20 cellular contexts compared by ENCODE assay signal in the genomic region with DNA sequence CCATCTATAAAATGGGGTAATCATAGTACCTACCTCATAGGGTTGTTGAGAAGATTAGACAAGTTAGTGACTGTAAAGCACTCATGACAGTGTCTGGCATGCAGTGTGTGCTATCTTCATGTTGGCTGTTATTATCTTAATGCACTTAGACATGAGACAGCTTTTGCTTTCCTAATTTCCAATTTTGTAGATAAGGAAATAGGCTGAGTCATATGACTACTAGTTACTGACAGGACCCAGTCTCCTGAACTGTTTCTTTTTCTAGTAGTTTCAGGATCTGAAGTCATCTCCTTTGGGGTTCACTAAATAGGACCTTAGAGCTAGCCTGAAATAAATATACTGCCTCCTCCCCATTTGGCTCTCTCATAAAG.
DNase-seq lines count a peak whose midpoint lies in the region; ATAC-seq and TF ChIP-seq lines count a peak whose summit lies in the region.
"Had no signal": no experiment of that assay in that cellular context is flagged by ENCODE, and none has a peak within 500 bp of the region (broad histone marks: within the 10 kb centered on the region; RNA-seq: fewer than 3 reads in every experiment).

No MANE protein-coding gene starts in this region.

- H3K27ac ChIP-seq in body of pancreas = peak overlapping the region; percentile 34 to 82 (median 56)
- H3K27ac ChIP-seq in right lobe of liver = peak overlapping the region in 2 of 3 donors; percentile 1 to 34
- H3K27ac ChIP-seq in smooth muscle cell (ENCODE audit: low read depth) = no peak overlapping the region
- H3K27ac ChIP-seq: HL-60, SK-N-MC had no signal

- no peaks in the 10 kb centered on the region for H3K27me3 ChIP-seq in body of pancreas
- H3K27me3 ChIP-seq in right lobe of liver = no peaks in the 10 kb centered on the region
- H3K27me3 ChIP-seq in smooth muscle cell (ENCODE audit: low read depth) = no peaks in the 10 kb centered on the region

- no peak overlapping the region for H3K9ac ChIP-seq in smooth muscle cell (ENCODE audit: low read depth)

- peaks cover 3% of the 10 kb centered on the region for H3F3A ChIP-seq in smooth muscle cell (ENCODE audit: low read depth)

- ATAC-seq in body of pancreas (no peak), right lobe of liver (peak in 1 of 4 donors; percentile 2), GM19023 (IDR thresholded peaks at IDR 0.05; ENCODE audit: unreplicated experiment) (no peak)
- ATAC-seq: Right ventricle myocardium inferior had no signal

- peak overlapping the region; percentile 83 for H3K4me2 ChIP-seq in smooth muscle cell

- H3K9me3 ChIP-seq in body of pancreas (no peaks in the 10 kb centered on the region), right lobe of liver (no peaks in the 10 kb centered on the region), smooth muscle cell (replicated peaks; ENCODE audit: low read depth) (no peaks in the 10 kb centered on the region)
- H3K9me3 ChIP-seq: MG63 had no signal

- no peaks in the 10 kb centered on the region for H4K20me1 ChIP-seq in smooth muscle cell (ENCODE audit: low read depth)

- H3K79me2 ChIP-seq in smooth muscle cell (ENCODE audit: low read depth) = no peaks in the 10 kb centered on the region

- H3K4me1 ChIP-seq in body of pancreas (peaks cover 47% of the 10 kb centered on the region), right lobe of liver (peaks cover 0 to 28% (median 9%) of the 10 kb centered on the region in 4 donors), smooth muscle cell (ENCODE audit: low read depth) (no peaks in the 10 kb centered on the region)

- DNase-seq in SK-N-DZ (ENCODE audit: low spot score) = peak; percentile 50
- no peak for DNase-seq in body of pancreas
- no peak for DNase-seq in right lobe of liver
- DNase-seq in smooth muscle cell (lab: John Stamatoyannopoulos, UW; ENCODE audit: unreplicated experiment) = no peak
- no peak for DNase-seq in OCI-M1 (lab: John Stamatoyannopoulos, UW)
- no peak for DNase-seq in HCEC 1CT
- DNase-seq: CD4-positive, CD25-positive, alpha-beta regulatory T cell; COR-L47; DMS 273 treated with DMSO at 0.1 percent for 48 hours; DND-41; H7; Kasumi-1; MG63; NCI-H510A; NCI-H748 treated with DMSO at 0.1 percent for 48 hours; NK-92 treated with Interleukin-12 subunit alpha and Interleukin-12 subunit beta, amount 100 ng/mL, for 24 hours had no signal

- H2AFZ ChIP-seq in smooth muscle cell (ENCODE audit: low read depth) = peak overlapping the region; percentile 93

- H3K36me3 ChIP-seq in body of pancreas (replicated peaks in 1 of 2; ENCODE audit: insufficient read depth in 1 of 2, low read depth in 2 of 2) (no peaks in the 10 kb centered on the region), right lobe of liver (no peaks in the 10 kb centered on the region), smooth muscle cell (ENCODE audit: low read depth) (no peaks in the 10 kb centered on the region)
- H3K36me3 ChIP-seq: MG63 had no signal

- TF ChIP-seq CTCF in body of pancreas (IDR thresholded peaks at IDR 0.05) (no peak), right lobe of liver (IDR thresholded peaks at IDR 0.05) (no peak), smooth muscle cell (IDR thresholded peaks at IDR 0.05; ENCODE audit: borderline replicate concordance, insufficient read depth, poor library complexity, severe bottlenecking) (no peak)

- TF ChIP-seq POLR2A in body of pancreas (IDR thresholded peaks at IDR 0.05) = no peak
- no peak for TF ChIP-seq POLR2A in right lobe of liver (IDR thresholded peaks at IDR 0.05)

- no peak overlapping the region for H3K4me3 ChIP-seq in body of pancreas
- no peak overlapping the region for H3K4me3 ChIP-seq in right lobe of liver
- no peak overlapping the region for H3K4me3 ChIP-seq in smooth muscle cell
- H3K4me3 ChIP-seq: MG63, SK-N-MC had no signal

- intact Hi-C loops in body of pancreas (cut with DNase I) = loop anchor here (5.0 to 10.0 kb wide), 2 partner anchors 271 to 474 kb away; no protein-coding TSS in a partner anchor
- intact Hi-C loops in right lobe of liver (cut with DNase I) = loop anchor here in 1 of 2 donors (10.0 kb wide), 3 partner anchors 81 to 471 kb away; no protein-coding TSS in a partner anchor
